10 cellular contexts compared by ENCODE assay signal in genomic region chr2:3659447-3660432, GRCh38.
A peak's percentile ranks its signal among the peaks of the same experiment; 100 is the strongest.
DNase-seq lines count a peak whose midpoint lies in the region; TF ChIP-seq lines count a peak whose summit lies in the region.
"Had no signal": no experiment of that assay in that cellular context is flagged by ENCODE, and none has a peak within 500 bp of the region (broad histone marks: within the 10 kb centered on the region; RNA-seq: fewer than 3 reads in every experiment).

No MANE protein-coding gene starts in this region.

- no peaks in the 10 kb centered on the region for H3K36me3 ChIP-seq in mucosa of rectum (ENCODE audit: control insufficient read depth in 2 of 2, insufficient read depth in 2 of 2, low read length in 2 of 2)
- H3K36me3 ChIP-seq: suprapubic skin had no signal

- no peak overlapping the region for H3K9ac ChIP-seq in mucosa of rectum (ENCODE audit: low read depth in 1 of 2, low read length in 2 of 2)

- TF ChIP-seq CTCF in cardiac fibroblast (IDR thresholded peaks at IDR 0.05; ENCODE audit: low read depth, low read length) = no peak

- H3K27me3 ChIP-seq in mucosa of rectum (ENCODE audit: control insufficient read depth in 2 of 2, insufficient read depth in 2 of 2, low read length in 2 of 2) = no peaks in the 10 kb centered on the region

- H3K27ac ChIP-seq in mucosa of rectum (ENCODE audit: low read depth in 2 of 2, low read length in 2 of 2) = peak overlapping the region; percentile 5 to 23
- H3K27ac ChIP-seq: suprapubic skin had no signal

- no peaks in the 10 kb centered on the region for H3K9me3 ChIP-seq in mucosa of rectum (ENCODE audit: control insufficient read depth in 2 of 2, low read length in 2 of 2)
- H3K9me3 ChIP-seq: suprapubic skin had no signal

- H3K4me1 ChIP-seq in mucosa of rectum (ENCODE audit: control insufficient read depth in 2 of 2, insufficient read depth in 2 of 2, low read length in 2 of 2) = no peaks in the 10 kb centered on the region
- H3K4me1 ChIP-seq: suprapubic skin had no signal

- no peak overlapping the region for H3K4me3 ChIP-seq in cardiac fibroblast (replicated peaks in 1 of 2; ENCODE audit: low read depth in 2 of 2, low read length in 2 of 2)
- no peak overlapping the region for H3K4me3 ChIP-seq in mucosa of rectum (ENCODE audit: low read length in 2 of 2)
- H3K4me3 ChIP-seq: suprapubic skin had no signal

- peak; percentile 57 for DNase-seq in DMS79 (lab: John Stamatoyannopoulos, UW)
- peak; percentile 59 for DNase-seq in NCI-H2227 (lab: John Stamatoyannopoulos, UW; ENCODE audit: unreplicated experiment)
- peak; percentile 11 to 15 for DNase-seq in cardiac fibroblast (ENCODE audit: low read depth in 2 of 2)
- DNase-seq in germinal center (ENCODE audit: low spot score) = no peak
- no peak for DNase-seq in NCI-H526 (lab: John Stamatoyannopoulos, UW)
- DNase-seq in C1 segment of cervical spinal cord (lab: John Stamatoyannopoulos, UW) = no peak
- DNase-seq in activated effector memory CD4-positive, alpha-beta T cell treated with Interleukin-2 at 50 U/mL for 16 hours = no peak
- DNase-seq: amygdala had no signal

Comparison
In these comparisons a context has a peak if more than half of its experiments do, and no peak if none do; other contexts are left out.
1. DNase-seq: peak in DMS79 (single experiment), NCI-H2227 (single experiment) and cardiac fibroblast (2 of 2); none in germinal center (single experiment), NCI-H526 (0 of 2), C1 segment of cervical spinal cord (0 of 14) and activated effector memory CD4-positive, alpha-beta T cell treated with Interleukin-2 at 50 U/mL for 16 hours (single experiment).